Comparison of ENCODE assay signal across 8 cellular contexts in the genomic region with DNA sequence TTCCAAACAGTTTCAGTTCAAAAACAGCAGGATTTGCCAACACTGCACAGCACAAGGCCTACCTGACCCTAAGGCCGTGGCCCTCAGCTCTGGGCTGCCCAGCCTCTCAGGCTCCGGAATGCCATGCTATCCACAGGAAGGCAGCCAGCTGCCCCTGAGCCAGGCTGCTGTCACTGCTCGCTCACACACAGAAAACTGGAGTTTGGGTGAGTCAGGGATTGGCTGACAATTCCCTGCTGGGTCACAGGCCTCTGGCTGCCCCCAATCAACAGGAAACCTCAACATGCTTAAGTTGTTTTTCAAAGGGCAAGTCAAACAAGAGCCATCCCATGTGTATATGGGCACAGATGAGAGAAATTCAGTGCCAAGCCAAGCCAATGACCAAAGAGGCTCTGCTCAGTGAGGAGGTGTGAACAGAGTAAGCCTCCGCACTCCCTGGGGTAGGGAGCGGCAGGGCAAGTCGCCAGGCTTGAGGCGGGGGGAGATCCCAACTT. TPM values are rescaled to one million over a fixed set of nuclear protein-coding genes. Genes with fewer than 3 reads are reported as not detected.
A peak's percentile ranks its signal among the peaks of the same experiment; 100 is the strongest.
DNase-seq lines count a peak whose midpoint lies in the region; FAIRE-seq and TF ChIP-seq lines count a peak whose summit lies in the region.

No MANE protein-coding gene starts in this region.

- no peaks in the 10 kb centered on the region for H3K9me3 ChIP-seq in HEK293 (ENCODE audit: control insufficient read depth, insufficient read depth, low read depth, low read length)
- no peaks in the 10 kb centered on the region for H3K9me3 ChIP-seq in astrocyte (ENCODE audit: insufficient read depth, low read depth, low read length)
- H3K9me3 ChIP-seq in tibial nerve: no peaks in the 10 kb centered on the region

- H3K9me3 Mint-ChIP-seq in astrocyte (ENCODE audit: unreplicated experiment): no peaks in the 10 kb centered on the region
- H3K9me3 Mint-ChIP-seq in glutamatergic neuron (ENCODE audit: unreplicated experiment): peaks cover 5% of the 10 kb centered on the region

- no peak for TF ChIP-seq POLR2A in tibial nerve (IDR thresholded peaks at IDR 0.05)

- peaks cover 38% of the 10 kb centered on the region for H3K4me1 Mint-ChIP-seq in astrocyte (ENCODE audit: low read depth, unreplicated experiment)
- H3K4me1 Mint-ChIP-seq in glutamatergic neuron (ENCODE audit: low read depth, unreplicated experiment): peaks cover 9% of the 10 kb centered on the region

- peak; percentile 77 for DNase-seq in astrocyte (ENCODE audit: low read depth)
- peak; percentile 23 for DNase-seq in kidney glomerular epithelial cell (lab: John Stamatoyannopoulos, UW)
- DNase-seq in tibial nerve (ENCODE audit: low spot score in 2 of 2): peak in 1 of 2 donors; percentile 39
- DNase-seq in activated CD4-positive, CD25-positive, alpha-beta regulatory T cell treated with anti-CD3 and anti-CD28 coated beads, Interleukin-2, amount 50 U/mL, for 72 hours: no peak
- no peak for DNase-seq in SHP77 (lab: John Stamatoyannopoulos, UW)
- DNase-seq in glutamatergic neuron: no peak
- DNase-seq in stimulated activated CD4-positive, alpha-beta T cell treated with anti-CD3 and anti-CD28 coated beads, Interleukin-2, amount 100 ng/mL, for 48 hours: no peak

- H3K4me1 ChIP-seq in HEK293 (ENCODE audit: control insufficient read depth, insufficient read depth, low read length): peaks cover 6% of the 10 kb centered on the region
- H3K4me1 ChIP-seq in astrocyte (ENCODE audit: insufficient read depth, low read length): peaks cover 45% of the 10 kb centered on the region
- H3K4me1 ChIP-seq in tibial nerve: peaks cover 0 to 41% (median 25%) of the 10 kb centered on the region in 4 donors

- H3K36me3 Mint-ChIP-seq in astrocyte (ENCODE audit: low read depth, unreplicated experiment) (peaks cover 42% of the 10 kb centered on the region), glutamatergic neuron (ENCODE audit: unreplicated experiment) (no peaks in the 10 kb centered on the region)

- peaks cover 56% of the 10 kb centered on the region for H4K20me1 ChIP-seq in astrocyte (ENCODE audit: insufficient read depth, low read length)

- no peaks in the 10 kb centered on the region for H3K27me3 ChIP-seq in astrocyte (ENCODE audit: insufficient read depth, low read length)
- no peaks in the 10 kb centered on the region for H3K27me3 ChIP-seq in tibial nerve

- peak overlapping the region; percentile 45 for H3K4me2 ChIP-seq in astrocyte (ENCODE audit: low read length)

- H3K36me3 ChIP-seq in HEK293 (ENCODE audit: control insufficient read depth in 2 of 2, insufficient read depth in 1 of 2, low read length in 2 of 2): no peaks in the 10 kb centered on the region
- no peaks in the 10 kb centered on the region for H3K36me3 ChIP-seq in astrocyte (ENCODE audit: insufficient read depth, low read length)
- H3K36me3 ChIP-seq in tibial nerve: peaks cover 0 to 20% (median 0%) of the 10 kb centered on the region in 3 donors

- peak; percentile 73 for FAIRE-seq in astrocyte (lab: Jason Lieb, UNC)

- no peak overlapping the region for H3K4me3 ChIP-seq in HEK293 (ENCODE audit: low read depth, low read length)
- H3K4me3 ChIP-seq in astrocyte (ENCODE audit: insufficient read depth, low read depth, low read length): no peak overlapping the region
- no peak overlapping the region for H3K4me3 ChIP-seq in tibial nerve

- no peak overlapping the region for H3K9ac ChIP-seq in astrocyte (ENCODE audit: low read length)

- H3K4me3 Mint-ChIP-seq in astrocyte (ENCODE audit: unreplicated experiment): no peak overlapping the region
- no peak overlapping the region for H3K4me3 Mint-ChIP-seq in glutamatergic neuron (ENCODE audit: unreplicated experiment)

- H3K79me2 ChIP-seq in astrocyte (ENCODE audit: insufficient read depth, low read length): peaks cover 26% of the 10 kb centered on the region

- TF ChIP-seq CTCF in HEK293 (tag by site-specific recombination; IDR thresholded peaks at IDR 0.05): no peak
- no peak for TF ChIP-seq CTCF in astrocyte (IDR thresholded peaks at IDR 0.05; ENCODE audit: insufficient read depth, low read depth, low read length)
- no peak for TF ChIP-seq CTCF in tibial nerve (IDR thresholded peaks at IDR 0.05)
- no peak for TF ChIP-seq CTCF in glutamatergic neuron (IDR thresholded peaks at IDR 0.05; ENCODE audit: partially characterized antibody, unreplicated experiment)

- CTCF ChIA-PET in HEK293 (lab: Yijun Ruan, JAX): no interaction called here

- POLR2A ChIA-PET in HEK293 (lab: Yijun Ruan, JAX): no interaction called here

- 16 to 19% methylated on average over 7 of the region's 7 CpGs for WGBS in tibial nerve, 2 donors

- H3K27ac ChIP-seq in HEK293 (ENCODE audit: extremely low read depth, low read depth, low read length) (no peak overlapping the region), astrocyte (ENCODE audit: low read depth, low read length) (no peak overlapping the region), tibial nerve (peak overlapping the region; percentile 23 to 76 (median 68))

- peak in 1 of 2 donors; percentile 29 for TF ChIP-seq EP300 in tibial nerve (IDR thresholded peaks at IDR 0.05)

- no peaks in the 10 kb centered on the region for H3K27me3 Mint-ChIP-seq in astrocyte (ENCODE audit: low read depth, unreplicated experiment)
- peaks cover 4% of the 10 kb centered on the region for H3K27me3 Mint-ChIP-seq in glutamatergic neuron (ENCODE audit: unreplicated experiment)

- no peak overlapping the region for H3K27ac Mint-ChIP-seq in astrocyte (ENCODE audit: unreplicated experiment)
- H3K27ac Mint-ChIP-seq in glutamatergic neuron (ENCODE audit: unreplicated experiment): no peak overlapping the region

- H2AFZ ChIP-seq in astrocyte (ENCODE audit: low read depth, low read length): no peak overlapping the region

TF ChIP-seq in HEK293, 187 proteins besides CTCF, POLR2A, EP300 and RAD21:
- TF ChIP-seq ZIC2 (tag by site-specific recombination; IDR thresholded peaks at IDR 0.05) (peak; percentile 51), ZNF791 (tag by site-specific recombination; IDR thresholded peaks at IDR 0.05) (no peak), ZBTB48 (tag by site-specific recombination; IDR thresholded peaks at IDR 0.05) (peak; percentile 86), ZNF133 (tag by site-specific recombination; IDR thresholded peaks at IDR 0.05) (no peak)
- TF ChIP-seq, protein P1, sequence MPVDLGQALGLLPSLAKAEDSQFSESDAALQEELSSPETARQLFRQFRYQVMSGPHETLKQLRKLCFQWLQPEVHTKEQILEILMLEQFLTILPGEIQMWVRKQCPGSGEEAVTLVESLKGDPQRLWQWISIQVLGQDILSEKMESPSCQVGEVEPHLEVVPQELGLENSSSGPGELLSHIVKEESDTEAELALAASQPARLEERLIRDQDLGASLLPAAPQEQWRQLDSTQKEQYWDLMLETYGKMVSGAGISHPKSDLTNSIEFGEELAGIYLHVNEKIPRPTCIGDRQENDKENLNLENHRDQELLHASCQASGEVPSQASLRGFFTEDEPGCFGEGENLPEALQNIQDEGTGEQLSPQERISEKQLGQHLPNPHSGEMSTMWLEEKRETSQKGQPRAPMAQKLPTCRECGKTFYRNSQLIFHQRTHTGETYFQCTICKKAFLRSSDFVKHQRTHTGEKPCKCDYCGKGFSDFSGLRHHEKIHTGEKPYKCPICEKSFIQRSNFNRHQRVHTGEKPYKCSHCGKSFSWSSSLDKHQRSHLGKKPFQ (tag by site-specific recombination; IDR thresholded peaks at IDR 0.05): 0 out of 2 replicates have a peak, but pooled peaks have one; percentile 44

RNA-seq across cellular contexts. Expression of gene RPL27A, which starts 50.2 kb away (rescaled TPM):
- total RNA-seq in astrocyte (573 and 682 TPM in 2 replicates), tibial nerve (100 to 1,000 TPM; 800 to 945 (median 825) TPM), glutamatergic neuron (ENCODE audit: unreplicated experiment) (398 TPM)

RNA-seq across cellular contexts. Expression of gene TRIM66, which starts 50.3 kb away (rescaled TPM):
- total RNA-seq in astrocyte (7.3 and 8.8 TPM in 2 replicates), tibial nerve (10 to 100 TPM in 3 of 4 donors, 1 to 10 TPM in 1; 7.1 to 26.5 (median 16.2) TPM), glutamatergic neuron (ENCODE audit: unreplicated experiment) (59.5 TPM)

Comparison
In these comparisons a context has a peak if more than half of its experiments do, and no peak if none do; other contexts are left out.
1. H3K27ac ChIP-seq: peak in tibial nerve (4 of 4); none in HEK293 (single experiment) and astrocyte (single experiment).
2. DNase-seq: peak in astrocyte (single experiment) and kidney glomerular epithelial cell (single experiment); none in activated CD4-positive, CD25-positive, alpha-beta regulatory T cell treated with anti-CD3 and anti-CD28 coated beads, Interleukin-2, amount 50 U/mL, for 72 hours (single experiment), SHP77 (0 of 2), glutamatergic neuron (single experiment) and stimulated activated CD4-positive, alpha-beta T cell treated with anti-CD3 and anti-CD28 coated beads, Interleukin-2, amount 100 ng/mL, for 48 hours (0 of 2).